ENCODE assay signal across 8 cellular contexts in the genomic region with DNA sequence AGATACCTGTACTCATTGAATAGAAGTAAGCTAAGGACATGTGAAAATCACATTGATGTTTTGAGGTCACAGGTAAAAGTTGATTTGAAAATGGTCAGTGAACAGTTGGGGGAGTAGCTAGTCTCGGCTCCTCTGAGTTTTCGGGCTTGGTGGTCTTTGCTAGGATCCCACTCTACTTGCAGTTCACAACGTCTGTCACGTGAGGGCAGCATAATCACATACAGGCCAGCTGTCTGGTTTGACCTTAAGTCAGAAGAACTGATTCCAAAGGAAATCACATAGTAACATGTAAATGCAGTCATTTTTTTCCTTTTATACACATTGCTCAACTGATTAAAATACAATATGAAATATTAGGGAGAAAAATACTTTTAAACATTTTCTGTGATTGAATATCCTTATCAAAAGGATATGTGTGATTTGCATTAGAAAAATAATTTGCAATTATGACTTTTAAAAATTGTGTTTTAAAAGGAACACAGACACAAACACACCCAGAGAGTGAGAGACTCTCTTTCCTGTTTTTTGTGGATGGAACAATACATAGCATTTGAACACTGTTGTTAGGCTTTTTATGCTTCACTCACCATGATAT. TPM values are rescaled to one million over a fixed set of nuclear protein-coding genes. Genes with fewer than 3 reads are reported as not detected.
DNase-seq lines count a peak whose midpoint lies in the region; ATAC-seq and TF ChIP-seq lines count a peak whose summit lies in the region.

No MANE protein-coding gene starts in this region.

- H3K36me3 Mint-ChIP-seq in stimulated activated naive B cell treated with anti-CD40 and anti-IgM and Interleukin-4, amounts not matched to agents 10 μg/mL and 1 μg/mL and 100 μg/mL, for 72 hours: no peaks in the 10 kb centered on the region

- H3K27ac ChIP-seq in A673 (ENCODE audit: low read depth, low read length, poor library complexity, severe bottlenecking): peak overlapping the region; percentile 11
- peak overlapping the region; percentile 45; the same call in 1 of the 2 replicates for H3K27ac ChIP-seq in WERI-Rb-1

- no peaks in the 10 kb centered on the region for H3K4me1 Mint-ChIP-seq in stimulated activated naive B cell treated with anti-CD40 and anti-IgM and Interleukin-4, amounts not matched to agents 10 μg/mL and 1 μg/mL and 100 μg/mL, for 72 hours

- H3K36me3 ChIP-seq in A673 (ENCODE audit: insufficient read depth, low read length, poor library complexity, severe bottlenecking) (no peaks in the 10 kb centered on the region), WERI-Rb-1 (no peaks in the 10 kb centered on the region)

- in situ Hi-C loops in GM13977 (cut with MboI; ENCODE audit: low pct_unique_long_range_greater_than_20kb, low sequenced_read_pairs, unreplicated experiment): loop anchor here (25.0 kb wide), 1 partner anchor 505 kb away; no protein-coding TSS in a partner anchor

- H3K4me3 Mint-ChIP-seq in stimulated activated naive B cell treated with anti-CD40 and anti-IgM and Interleukin-4, amounts not matched to agents 10 μg/mL and 1 μg/mL and 100 μg/mL, for 72 hours: no peak overlapping the region

- DNase-seq in A673 (ENCODE audit: low spot score) (peak; percentile 88), GM13977 (ENCODE audit: low spot score) (peak; percentile 47), NCI-H2081 (lab: John Stamatoyannopoulos, UW) (peak; percentile 37 to 58), WERI-Rb-1 (peak; percentile 73), ecto neural progenitor cell (ENCODE audit: low spot score) (peak; percentile 73), lung microvascular endothelial cell (ENCODE audit: low read depth in 2 of 2) (peak; percentile 83 to 92)
- peak; percentile 29 for DNase-seq in stimulated activated naive B cell treated with anti-CD40 and anti-IgM and Interleukin-4, amounts not matched to agents 10 μg/mL and 1 μg/mL and 100 μg/mL, for 72 hours

- no peaks in the 10 kb centered on the region for H3K9me3 ChIP-seq in A673 (ENCODE audit: low read depth, low read length, poor library complexity, severe bottlenecking)
- H3K9me3 ChIP-seq in WERI-Rb-1 (ENCODE audit: severe bottlenecking): no peaks in the 10 kb centered on the region

- CTCF ChIA-PET in A673 (lab: Charles Lee): interaction anchor here (1.1 kb wide), 2 partner anchors 122 to 198 kb away, joined by 4 to 7 read pairs; a partner anchor contains a TSS

- POLR2A ChIA-PET in A673 (lab: Charles Lee; ENCODE audit: low non-redundant PET): no interaction called here

- ATAC-seq in HG02870 (IDR thresholded peaks at IDR 0.05; ENCODE audit: unreplicated experiment): peak; percentile 85
- peak; percentile 51 to 70 for ATAC-seq in stimulated activated naive B cell treated with anti-CD40 and anti-IgM and Interleukin-4, amounts not matched to agents 10 μg/mL and 1 μg/mL and 100 μg/mL, for 72 hours (replicated peaks)

- TF ChIP-seq CTCF in A673 (conservative IDR thresholded peaks at IDR 0.05; ENCODE audit: low read depth, low read length) (peak; percentile 99), GM13977 (IDR thresholded peaks at IDR 0.05; ENCODE audit: extremely low read depth, insufficient read depth, missing control alignments) (peak; percentile 93), WERI-Rb-1 (IDR thresholded peaks at IDR 0.05; ENCODE audit: low read depth, low read length) (peak; percentile 86)

- H3K9me3 Mint-ChIP-seq in stimulated activated naive B cell treated with anti-CD40 and anti-IgM and Interleukin-4, amounts not matched to agents 10 μg/mL and 1 μg/mL and 100 μg/mL, for 72 hours: no peaks in the 10 kb centered on the region

- no peak overlapping the region for H3K27ac Mint-ChIP-seq in stimulated activated naive B cell treated with anti-CD40 and anti-IgM and Interleukin-4, amounts not matched to agents 10 μg/mL and 1 μg/mL and 100 μg/mL, for 72 hours

- H3K27me3 ChIP-seq in A673 (replicated peaks; ENCODE audit: insufficient read depth, low read depth, low read length, poor library complexity) (no peaks in the 10 kb centered on the region), WERI-Rb-1 (ENCODE audit: insufficient read depth, low read depth, severe bottlenecking) (no peaks in the 10 kb centered on the region)

- peaks cover 10% of the 10 kb centered on the region for H3K4me1 ChIP-seq in A673 (ENCODE audit: insufficient read depth, low read length, poor library complexity, severe bottlenecking)

- no TSS peak for BruUV-seq in A673 (replicated peaks; lab: Mats Ljungman, UMichigan)

- no peak overlapping the region for H3K4me3 ChIP-seq in A673 (ENCODE audit: low read depth, low read length, poor library complexity, severe bottlenecking)
- H3K4me3 ChIP-seq in WERI-Rb-1 (ENCODE audit: low read depth, low read length): no peak overlapping the region

- no peaks in the 10 kb centered on the region for H3K27me3 Mint-ChIP-seq in stimulated activated naive B cell treated with anti-CD40 and anti-IgM and Interleukin-4, amounts not matched to agents 10 μg/mL and 1 μg/mL and 100 μg/mL, for 72 hours

- intact Hi-C loops in A673 (cut with micrococcal nuclease; ENCODE audit: unreplicated experiment): loop anchor here (1.0 to 5.0 kb wide), 5 partner anchors 78 to 504 kb away; a partner anchor contains a TSS

RNA-seq across cellular contexts. Expression of a gene that starts 21.8 kb away (rescaled TPM):
- not detected in 2 replicates for total RNA-seq in A673 (2021)
- not detected in 2 replicates for total RNA-seq in lung microvascular endothelial cell

Comparison
In these comparisons a context has a peak if more than half of its experiments do, and no peak if none do; other contexts are left out.
1. DNase-seq: peak in every context shown above with its lines; median percentile 88 in A673; 88 in lung microvascular endothelial cell; 73 in WERI-Rb-1; 73 in ecto neural progenitor cell; 48 in NCI-H2081; 47 in GM13977; 29 in stimulated activated naive B cell treated with anti-CD40 and anti-IgM and Interleukin-4, amounts not matched to agents 10 μg/mL and 1 μg/mL and 100 μg/mL, for 72 hours.